ENCODE assay signal across 11 cellular contexts in the genomic region with DNA sequence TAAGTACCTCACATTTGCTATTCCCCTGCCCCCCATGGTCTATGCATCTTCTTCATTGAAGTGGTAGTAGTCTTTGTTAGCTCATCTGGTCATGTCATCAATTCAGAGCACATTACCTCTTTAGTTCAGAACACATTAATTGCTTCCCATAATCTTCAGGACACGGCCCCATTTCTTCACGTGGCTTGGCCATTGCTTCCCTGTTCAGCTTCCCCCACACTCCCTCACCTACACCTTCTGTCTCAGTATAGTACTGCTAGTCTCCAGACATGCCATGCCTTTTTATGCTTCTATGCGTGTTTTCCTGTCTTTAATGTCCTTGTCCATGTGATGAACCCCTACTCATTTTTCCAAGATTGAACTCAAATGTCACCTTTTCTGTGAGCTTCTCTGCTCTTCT. TPM values are rescaled to one million over a fixed set of nuclear protein-coding genes. Genes with fewer than 3 reads are reported as not detected.
A peak's percentile ranks its signal among the peaks of the same experiment; 100 is the strongest.
DNase-seq lines count a peak whose midpoint lies in the region; ATAC-seq and TF ChIP-seq lines count a peak whose summit lies in the region.
"Had no signal": no experiment of that assay in that cellular context is flagged by ENCODE, and none has a peak within 500 bp of the region (broad histone marks: within the 10 kb centered on the region; RNA-seq: fewer than 3 reads in every experiment).

No MANE protein-coding gene starts in this region.

- H3K4me3 Mint-ChIP-seq in GM23338 (no peak overlapping the region), nephron progenitor cell (no peak overlapping the region)
- H3K4me3 Mint-ChIP-seq: B cell; CD4-positive, alpha-beta memory T cell; IgD-negative memory B cell had no signal

- H3K27ac Mint-ChIP-seq in GM23338, result peak overlapping the region; percentile 3; the same call in 1 of the 2 replicates
- H3K27ac Mint-ChIP-seq in nephron progenitor cell, result peak overlapping the region; percentile 33
- H3K27ac Mint-ChIP-seq: B cell had no signal

- H3K27me3 ChIP-seq in GM23338 (ENCODE audit: insufficient read depth), result no peaks in the 10 kb centered on the region
- H3K27me3 ChIP-seq in WERI-Rb-1 (ENCODE audit: insufficient read depth, low read depth, severe bottlenecking), result no peaks in the 10 kb centered on the region

- no peaks in the 10 kb centered on the region for H3K9me3 ChIP-seq in WERI-Rb-1 (ENCODE audit: severe bottlenecking)

- H3K4me1 Mint-ChIP-seq in GM23338 (no peaks in the 10 kb centered on the region; the same call in 2 of the 3 replicates), nephron progenitor cell (no peaks in the 10 kb centered on the region)
- H3K4me1 Mint-ChIP-seq: B cell had no signal

- in situ Hi-C loops in G401 (cut with HindIII; ENCODE audit: low sequenced_read_pairs) (no loop called here), GM13976 (cut with MboI; ENCODE audit: low sequenced_read_pairs, unreplicated experiment) (no loop called here)

- TF ChIP-seq CTCF in GM23338 (conservative IDR thresholded peaks at IDR 0.05; ENCODE audit: low read depth in 2 of 2) (no peak), WERI-Rb-1 (IDR thresholded peaks at IDR 0.05; ENCODE audit: low read depth, low read length) (no peak), nephron progenitor cell (IDR thresholded peaks at IDR 0.05) (no peak), GM13976 (IDR thresholded peaks at IDR 0.05; ENCODE audit: borderline replicate concordance, control extremely low read depth, extremely low read depth, insufficient read depth, missing control alignments) (no peak)

- H2AFZ ChIP-seq in GM23338, result no peak overlapping the region

- H3K79me2 ChIP-seq in GM23338 (replicated peaks; ENCODE audit: insufficient read depth), result peaks cover 78% of the 10 kb centered on the region

- H3K36me3 ChIP-seq in GM23338 (ENCODE audit: insufficient read depth) (peaks cover 36% of the 10 kb centered on the region), WERI-Rb-1 (peaks cover 72% of the 10 kb centered on the region)

- no peak overlapping the region; the same call in 1 of the 2 replicates for H3K27ac ChIP-seq in GM23338 (ENCODE audit: low read depth)
- peak overlapping the region; percentile 4; the same call in 1 of the 2 replicates for H3K27ac ChIP-seq in WERI-Rb-1
- H3K27ac ChIP-seq: C4-2B had no signal

- H3K36me3 Mint-ChIP-seq in GM23338 (ENCODE audit: low read depth) (peaks cover 74% of the 10 kb centered on the region), nephron progenitor cell (ENCODE audit: low read depth) (peaks cover 60% of the 10 kb centered on the region)

- peaks cover 34% of the 10 kb centered on the region for H4K20me1 ChIP-seq in GM23338 (replicated peaks; ENCODE audit: insufficient read depth)

- no peak overlapping the region for H3K4me3 ChIP-seq in GM23338
- H3K4me3 ChIP-seq in WERI-Rb-1 (ENCODE audit: low read depth, low read length), result no peak overlapping the region

- H3K4me2 ChIP-seq in GM23338, result no peak overlapping the region

- H3K9me3 Mint-ChIP-seq in GM23338 (peaks cover 11% of the 10 kb centered on the region), nephron progenitor cell (peaks cover 22% of the 10 kb centered on the region)
- H3K9me3 Mint-ChIP-seq: IgD-negative memory B cell had no signal

- no peaks in the 10 kb centered on the region for H3K9me2 ChIP-seq in GM23338 (ENCODE audit: insufficient read depth)

- ATAC-seq in GM23338 (no peak), left colon (no peak)

- H3K4me1 ChIP-seq in GM23338 (ENCODE audit: insufficient read depth), result no peaks in the 10 kb centered on the region

- DNase-seq in G401 (ENCODE audit: low spot score) (peak; percentile 23), GM23338 (ENCODE audit: low spot score) (no peak), WERI-Rb-1 (no peak), nephron progenitor cell (no peak), GM13976 (ENCODE audit: low spot score) (no peak), left colon (no peak)
- no peak for DNase-seq in activated CD4-positive, CD25-positive, alpha-beta regulatory T cell treated with anti-CD3 and anti-CD28 coated beads, Interleukin-2, amount 50 U/mL, for 72 hours
- DNase-seq: CD4-positive, alpha-beta memory T cell had no signal

- H3K27me3 Mint-ChIP-seq in GM23338 (ENCODE audit: insufficient read depth, low read depth, poor library complexity) (peaks cover 8% of the 10 kb centered on the region), nephron progenitor cell (ENCODE audit: low read depth, poor library complexity) (peaks cover 3% of the 10 kb centered on the region)
- H3K27me3 Mint-ChIP-seq: B cell; CD4-positive, alpha-beta memory T cell; IgD-negative memory B cell had no signal

- intact Hi-C loops in left colon (cut with DNase I, micrococcal nuclease), result loop anchor here (5.0 to 10.0 kb wide), 2 partner anchors 327 to 329 kb away; no protein-coding TSS in a partner anchor

- H3F3A ChIP-seq in GM23338 (replicated peaks; ENCODE audit: low read depth), result peaks cover 23% of the 10 kb centered on the region

TF ChIP-seq in GM23338, 12 proteins besides CTCF, POLR2A, EP300 and RAD21 (continues in another document):
- TF ChIP-seq EZH2 (IDR thresholded peaks at IDR 0.05; ENCODE audit: low read depth, unreplicated experiment) (no peak), ZNF462 (CRISPR knock-in tag; IDR thresholded peaks at IDR 0.05) (no peak), ZNF331 (CRISPR knock-in tag; IDR thresholded peaks at IDR 0.05; ENCODE audit: low read depth) (no peak), ZNF114 (CRISPR knock-in tag; IDR thresholded peaks at IDR 0.05) (no peak), ETS1 (IDR thresholded peaks at IDR 0.05) (no peak), STAT1 (IDR thresholded peaks at IDR 0.05; ENCODE audit: unreplicated experiment) (no peak)

RNA-seq across cellular contexts. Expression of gene MSH2, which starts 35.1 kb away (rescaled TPM):
- total RNA-seq in G401 (2014; rRNA removed; shearing (Covaris generic)), result 76.5 and 115 TPM in 2 replicates
- total RNA-seq in GM23338 (2014; rRNA removed; shearing (Covaris generic)), result 249 and 261 TPM in 2 replicates
- polyA plus RNA-seq in GM23338 (2016; fragmentation: Nextera tagmentation; extraction: Ambion mirVana), result 130 and 156 TPM in 2 replicates
- total RNA-seq in left colon, result 10 to 100 TPM; 10.9 to 12.2 TPM
